ENCODE assay signal across 8 cellular contexts in genomic region chr12:6937481-6938352, GRCh38. TPM values are rescaled to one million over a fixed set of nuclear protein-coding genes. Genes with fewer than 3 reads are reported as not detected.
DNase-seq lines count a peak whose midpoint lies in the region; ATAC-seq lines count a peak whose summit lies in the region.

No MANE protein-coding gene starts in this region.

- ATAC-seq in GM19463 (IDR thresholded peaks at IDR 0.05; ENCODE audit: unreplicated experiment): peak; percentile 92

- peak; percentile 93 for DNase-seq in COLO668 (lab: John Stamatoyannopoulos, UW; ENCODE audit: unreplicated experiment)
- peak; percentile 96 for DNase-seq in HT-29 (ENCODE audit: low spot score)
- DNase-seq in NK-92 (lab: John Stamatoyannopoulos, UW; ENCODE audit: unreplicated experiment): peak; percentile 53
- DNase-seq in activated CD8-positive, alpha-beta memory T cell treated with anti-CD3 and anti-CD28 coated beads for 24 hours: peak; percentile 94
- DNase-seq in effector CD4-positive, alpha-beta T cell: peak; percentile 89
- peak; percentile 98 for DNase-seq in lung microvascular endothelial cell (ENCODE audit: low read depth in 2 of 2)
- DNase-seq in stimulated activated CD4-positive, alpha-beta T cell treated with anti-CD3 and anti-CD28 coated beads, TNF-alpha, amount 100 ng/mL, for 48 hours (ENCODE audit: low read depth in 3 of 3): peak; percentile 86 to 90 (median 87)

RNA-seq across cellular contexts. Expression of gene RNU7-1, which starts 5.9 kb away (rescaled TPM):
- total RNA-seq in HT-29 (2014; rRNA removed; shearing (Covaris generic)): not detected in 2 replicates
- total RNA-seq in lung microvascular endothelial cell: not detected in 2 replicates

RNA-seq across cellular contexts. Expression of gene C12orf57, which starts 6.1 kb away (rescaled TPM):
- 102 and 112 TPM in 2 replicates for total RNA-seq in HT-29 (2014; rRNA removed; shearing (Covaris generic))
- total RNA-seq in lung microvascular endothelial cell: 130 and 240 TPM in 2 replicates

RNA-seq across cellular contexts. Expression of gene ATN1, which starts 10.0 kb away (rescaled TPM):
- 22.0 and 36.9 TPM in 2 replicates for total RNA-seq in HT-29 (2014; rRNA removed; shearing (Covaris generic))
- total RNA-seq in lung microvascular endothelial cell: 3.9 and 7.7 TPM in 2 replicates

RNA-seq across cellular contexts. Expression of gene PTPN6, which starts 13.4 kb away (rescaled TPM):
- total RNA-seq in HT-29 (2014; rRNA removed; shearing (Covaris generic)): 29.2 and 35.2 TPM in 2 replicates
- total RNA-seq in lung microvascular endothelial cell: 2.2 and 3.2 TPM in 2 replicates

RNA-seq across cellular contexts. Expression of gene ENO2, which starts 23.3 kb away (rescaled TPM):
- total RNA-seq in HT-29 (2014; rRNA removed; shearing (Covaris generic)): 7.7 and 9.1 TPM in 2 replicates
- total RNA-seq in lung microvascular endothelial cell: 0.99 and 1.7 TPM in 2 replicates

Comparison
In these comparisons a context has a peak if more than half of its experiments do, and no peak if none do; other contexts are left out.
1. Peak in every context shown above with its lines: DNase-seq and ATAC-seq.